ENCODE assay signal across 8 cellular contexts in genomic region chr16:11915644-11916523, GRCh38. TPM values are rescaled to one million over a fixed set of nuclear protein-coding genes. Genes with fewer than 3 reads are reported as not detected.
DNase-seq lines count a peak whose midpoint lies in the region; ATAC-seq and TF ChIP-seq lines count a peak whose summit lies in the region.

TSS of gene GSPT1 (minus strand) at chr16:11915956. CDS start at chr16:11915720, 236 bp downstream.

- DNase-seq in NCI-H748 (lab: John Stamatoyannopoulos, UW; ENCODE audit: unreplicated experiment), result peak; percentile 97
- peak; percentile 99 for DNase-seq in activated CD4-positive, alpha-beta T cell treated with anti-CD3 and anti-CD28 coated beads, Interleukin-2, amount 50 U/mL, for 1 hour
- DNase-seq in dedifferentiated amniotic fluid mesenchymal stem cell (ENCODE audit: extremely low spot score), result peak; percentile 97
- peak; percentile 99 for DNase-seq in left lobe of liver (ENCODE audit: low spot score)
- DNase-seq in stimulated activated CD4-positive, alpha-beta T cell treated with anti-CD3 and anti-CD28 coated beads, Interleukin-2, amount 100 ng/mL, for 4 hours (ENCODE audit: low read depth), result peak; percentile 99

- TF ChIP-seq CTCF in C4-2B (conservative IDR thresholded peaks at IDR 0.05), result no peak; the same call in 1 of the 2 replicates

- peak within 1 kb of the TSS; percentile 93 for H3K27ac ChIP-seq in C4-2B

- ATAC-seq in GM19328 (IDR thresholded peaks at IDR 0.05; ENCODE audit: unreplicated experiment) (peak; percentile 81), HG03520 (IDR thresholded peaks at IDR 0.05; ENCODE audit: unreplicated experiment) (peak; percentile 73), left lobe of liver (peak; percentile 92)

RNA-seq across cellular contexts. Expression of gene GSPT1, which starts in this region (rescaled TPM):
- 47.0 TPM for total RNA-seq in left lobe of liver

Comparison
In these comparisons a context has a peak if more than half of its experiments do, and no peak if none do; other contexts are left out.
1. Peak in every context shown above with its lines: DNase-seq, ATAC-seq and H3K27ac ChIP-seq.